Comparison of ENCODE assay signal across 8 cellular contexts in the genomic region with DNA sequence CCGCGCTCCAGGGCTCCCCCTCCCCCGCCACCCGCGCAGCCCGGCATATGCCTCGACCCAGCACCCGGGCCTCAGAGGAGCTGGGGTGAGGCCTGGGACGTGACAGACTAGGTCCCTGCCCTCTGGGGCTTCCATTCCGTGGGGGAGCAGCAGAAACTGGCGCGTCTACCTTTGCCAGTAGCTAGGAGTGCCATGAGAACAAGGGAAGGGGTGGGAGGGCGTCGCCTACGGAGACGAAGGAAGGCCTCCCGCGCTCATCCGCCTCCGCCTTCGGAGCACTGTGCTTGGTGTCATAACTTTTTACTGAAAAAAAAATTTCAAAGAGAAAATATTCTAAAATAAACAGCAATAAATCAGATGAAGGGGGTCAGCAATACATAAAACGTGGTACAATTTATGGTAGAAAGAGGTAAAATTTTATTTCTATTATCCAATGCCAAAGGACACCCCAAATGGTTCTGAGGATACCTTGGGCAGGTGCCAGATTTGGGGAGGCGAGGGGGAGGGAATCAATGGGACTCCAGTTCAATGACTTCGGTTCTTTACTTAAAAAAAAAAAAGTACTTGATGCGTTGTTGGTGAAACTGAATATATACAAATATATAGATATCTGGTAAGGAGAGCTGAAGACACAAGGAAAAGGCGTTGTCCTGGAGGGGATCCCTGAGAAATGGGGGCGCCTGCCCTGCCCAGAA. TPM values are rescaled to one million over a fixed set of nuclear protein-coding genes. Genes with fewer than 3 reads are reported as not detected.
A peak's percentile ranks its signal among the peaks of the same experiment; 100 is the strongest.
DNase-seq lines count a peak whose midpoint lies in the region; ATAC-seq and TF ChIP-seq lines count a peak whose summit lies in the region.

No MANE protein-coding gene starts in this region.

- H3K9ac ChIP-seq in HUES6 (ENCODE audit: low read length) (no peak overlapping the region), liver (ENCODE audit: low read depth in 1 of 2, low read length in 2 of 2) (peak overlapping the region in 1 of 2 donors; percentile 56)

- ATAC-seq in thoracic aorta (ENCODE audit: insufficient number of reproducible peaks, low FRiP score, low read depth) = no peak
- ATAC-seq in GM19035 (IDR thresholded peaks at IDR 0.05; ENCODE audit: unreplicated experiment) = no peak
- no peak for ATAC-seq in HG03378 (IDR thresholded peaks at IDR 0.05; ENCODE audit: unreplicated experiment)

- no peak overlapping the region for H3K27ac ChIP-seq in HUES6 (ENCODE audit: low read depth, low read length)
- H3K27ac ChIP-seq in liver (ENCODE audit: low read depth in 1 of 2, low read length in 2 of 2) = peak overlapping the region; percentile 81 to 87
- H3K27ac ChIP-seq in thoracic aorta = peak overlapping the region; percentile 88 to 89

- TF ChIP-seq CTCF in AG09309 (IDR thresholded peaks at IDR 0.05; ENCODE audit: control insufficient read depth, insufficient read depth, low read depth, low read length, missing control alignments) (no peak), astrocyte of the spinal cord (IDR thresholded peaks at IDR 0.05; ENCODE audit: low read depth, low read length) (no peak), liver (IDR thresholded peaks at IDR 0.05; ENCODE audit: low read depth, low read length, missing input control) (no peak), thoracic aorta (IDR thresholded peaks at IDR 0.05) (no peak)

- H3K9me3 ChIP-seq in HUES6 (ENCODE audit: control insufficient read depth, insufficient read depth, low read depth, low read length) = no peaks in the 10 kb centered on the region
- H3K9me3 ChIP-seq in liver (ENCODE audit: control insufficient read depth in 4 of 4, low read length in 3 of 4) = no peaks in the 10 kb centered on the region
- H3K9me3 ChIP-seq in thoracic aorta = no peaks in the 10 kb centered on the region

- DNase-seq in AG09309 (ENCODE audit: low read depth) = no peak
- no peak for DNase-seq in astrocyte of the spinal cord (ENCODE audit: low read depth, low spot score)
- DNase-seq in thoracic aorta (ENCODE audit: low spot score) = no peak
- DNase-seq in pons (ENCODE audit: low spot score) = no peak

- in situ Hi-C loops in astrocyte of the spinal cord (cut with HindIII; ENCODE audit: low sequenced_read_pairs) = no loop called here

- H3K4me1 ChIP-seq in HUES6 (ENCODE audit: control insufficient read depth, insufficient read depth, low read length) (peaks cover 8% of the 10 kb centered on the region), liver (ENCODE audit: control insufficient read depth in 4 of 4, insufficient read depth in 4 of 4, low read length in 3 of 4) (peaks cover 2 to 33% (median 19%) of the 10 kb centered on the region in 4 donors), thoracic aorta (ENCODE audit: control insufficient read depth in 1 of 2, low read depth in 2 of 2) (peaks cover 17 to 25% of the 10 kb centered on the region in 2 donors)

- H3K36me3 ChIP-seq in HUES6 (ENCODE audit: control insufficient read depth, insufficient read depth, low read length) (no peaks in the 10 kb centered on the region), liver (ENCODE audit: control insufficient read depth in 4 of 4, insufficient read depth in 3 of 4, low read depth in 1 of 4, low read length in 3 of 4) (no peaks in the 10 kb centered on the region), thoracic aorta (no peaks in the 10 kb centered on the region)

- no peak for TF ChIP-seq RAD21 in liver (IDR thresholded peaks at IDR 0.05)

- 9% methylated on average over 27 of the region's 27 CpGs for WGBS in liver

- H3K27me3 ChIP-seq in HUES6 (ENCODE audit: control insufficient read depth, insufficient read depth, low read length) (peaks cover 34% of the 10 kb centered on the region), liver (ENCODE audit: control insufficient read depth in 4 of 4, insufficient read depth in 4 of 4, low read length in 3 of 4) (no peaks in the 10 kb centered on the region), thoracic aorta (replicated peaks; ENCODE audit: insufficient read depth) (no peaks in the 10 kb centered on the region)

- H3K4me3 ChIP-seq in AG09309 (ENCODE audit: control insufficient read depth, low read depth, low read length) (peak overlapping the region; percentile 89), HUES6 (ENCODE audit: low read depth, low read length) (peak overlapping the region; percentile 73), astrocyte of the spinal cord (ENCODE audit: low read depth, low read length) (peak overlapping the region; percentile 54), liver (ENCODE audit: low read depth in 1 of 3, low read length in 3 of 3) (peak overlapping the region; percentile 14 to 71 (median 67)), thoracic aorta (peak overlapping the region; percentile 89)

TF ChIP-seq in liver, 16 proteins besides CTCF, POLR2A, EP300 and RAD21:
- TF ChIP-seq, protein P1, sequence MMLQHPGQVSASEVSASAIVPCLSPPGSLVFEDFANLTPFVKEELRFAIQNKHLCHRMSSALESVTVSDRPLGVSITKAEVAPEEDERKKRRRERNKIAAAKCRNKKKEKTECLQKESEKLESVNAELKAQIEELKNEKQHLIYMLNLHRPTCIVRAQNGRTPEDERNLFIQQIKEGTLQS (IDR thresholded peaks at IDR 0.05) = no peak
- no peak for TF ChIP-seq ZBTB33 (IDR thresholded peaks at IDR 0.05)
TF ChIP-seq in liver: peak in this region for 0.

RNA-seq across cellular contexts. Expression of gene GRID1, which starts 35.1 kb away (rescaled TPM):
- total RNA-seq in liver (under 1 TPM; 0.14 to 0.17 TPM), thoracic aorta (under 1 TPM; 0.27 to 0.85 TPM)
- under 1 TPM in 1 of 2 donors, not detected in 1; 0.09 TPM for polyA plus RNA-seq in liver
